In the genomic region with DNA sequence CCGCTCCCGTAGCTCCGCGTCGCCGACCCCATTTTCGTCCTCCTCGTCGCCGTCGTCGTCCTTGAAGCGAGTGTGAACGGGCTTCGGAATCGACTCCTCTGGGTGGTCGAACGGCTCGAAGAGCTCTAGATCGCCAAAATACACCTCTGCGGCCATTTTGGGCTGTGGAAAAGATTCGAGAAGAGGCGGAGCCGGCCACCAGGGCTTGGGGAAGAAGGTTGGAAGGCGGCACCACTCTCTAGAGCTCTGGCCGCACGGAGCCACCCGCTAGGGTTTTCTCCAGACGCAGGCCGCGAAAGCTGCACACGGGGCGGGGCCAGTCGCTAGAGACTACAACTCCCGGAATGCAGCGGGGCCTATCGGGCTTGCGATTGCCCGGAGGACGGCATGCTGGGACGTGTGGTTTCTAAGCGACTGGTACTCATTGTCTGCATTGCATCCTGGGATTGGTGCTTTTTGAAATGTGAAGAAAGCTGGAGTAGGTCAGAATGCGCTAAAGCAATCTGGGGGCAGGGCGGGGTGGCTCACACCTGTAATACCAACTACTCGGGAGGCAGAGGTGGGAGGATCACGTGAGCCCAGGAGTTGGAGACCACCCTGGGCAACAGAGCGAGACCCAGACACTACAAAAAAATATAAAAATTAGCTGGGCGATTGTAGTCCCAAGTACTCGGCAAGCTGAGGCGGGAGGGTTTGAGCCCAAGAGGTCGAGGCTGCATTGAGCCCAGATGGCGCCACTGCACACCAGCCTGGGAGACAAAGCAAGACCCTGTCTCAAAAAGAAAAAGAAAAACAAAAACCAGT, we compare ENCODE assay signal across 8 cellular contexts. TPM values are rescaled to one million over a fixed set of nuclear protein-coding genes. Genes with fewer than 3 reads are reported as not detected.
DNase-seq lines count a peak whose midpoint lies in the region; ATAC-seq lines count a peak whose summit lies in the region.

A gene (minus strand): TSS at position 248 of the 804 bp plus-strand sequence. CDS start 92 bp downstream, at position 156.

- ATAC-seq in GM19468 (IDR thresholded peaks at IDR 0.05; ENCODE audit: extremely low read depth, unreplicated experiment), result peak; percentile 90

- DNase-seq in COLO829 (ENCODE audit: low spot score) (peak; percentile 96), HS-5 (ENCODE audit: low read depth) (peak; percentile 90), lung microvascular endothelial cell (ENCODE audit: low read depth in 2 of 2) (peak; percentile 96 to 99)
- peak; percentile 92 for DNase-seq in NK-92 treated with Interleukin-12 subunit alpha and Interleukin-12 subunit beta, amount 100 ng/mL, for 24 hours (lab: John Stamatoyannopoulos, UW)
- peak; percentile 97 for DNase-seq in activated CD8-positive, alpha-beta memory T cell treated with anti-CD3 and anti-CD28 coated beads for 24 hours
- DNase-seq in effector CD8-positive, alpha-beta T cell (lab: John Stamatoyannopoulos, UW), result peak; percentile 91
- peak; percentile 94 to 96 (median 96) for DNase-seq in stimulated activated CD4-positive, alpha-beta T cell treated with anti-CD3 and anti-CD28 coated beads, TNF-alpha, amount 100 ng/mL, for 48 hours (ENCODE audit: low read depth in 3 of 3)

RNA-seq across cellular contexts. Expression of the gene that starts here (rescaled TPM):
- total RNA-seq in lung microvascular endothelial cell, result 7.0 and 14.3 TPM in 2 replicates

Comparison
In these comparisons a context has a peak if more than half of its experiments do, and no peak if none do; other contexts are left out.
1. Peak in every context shown above with its lines: DNase-seq and ATAC-seq.